ENCODE assay signal across 22 cellular contexts in the genomic region with DNA sequence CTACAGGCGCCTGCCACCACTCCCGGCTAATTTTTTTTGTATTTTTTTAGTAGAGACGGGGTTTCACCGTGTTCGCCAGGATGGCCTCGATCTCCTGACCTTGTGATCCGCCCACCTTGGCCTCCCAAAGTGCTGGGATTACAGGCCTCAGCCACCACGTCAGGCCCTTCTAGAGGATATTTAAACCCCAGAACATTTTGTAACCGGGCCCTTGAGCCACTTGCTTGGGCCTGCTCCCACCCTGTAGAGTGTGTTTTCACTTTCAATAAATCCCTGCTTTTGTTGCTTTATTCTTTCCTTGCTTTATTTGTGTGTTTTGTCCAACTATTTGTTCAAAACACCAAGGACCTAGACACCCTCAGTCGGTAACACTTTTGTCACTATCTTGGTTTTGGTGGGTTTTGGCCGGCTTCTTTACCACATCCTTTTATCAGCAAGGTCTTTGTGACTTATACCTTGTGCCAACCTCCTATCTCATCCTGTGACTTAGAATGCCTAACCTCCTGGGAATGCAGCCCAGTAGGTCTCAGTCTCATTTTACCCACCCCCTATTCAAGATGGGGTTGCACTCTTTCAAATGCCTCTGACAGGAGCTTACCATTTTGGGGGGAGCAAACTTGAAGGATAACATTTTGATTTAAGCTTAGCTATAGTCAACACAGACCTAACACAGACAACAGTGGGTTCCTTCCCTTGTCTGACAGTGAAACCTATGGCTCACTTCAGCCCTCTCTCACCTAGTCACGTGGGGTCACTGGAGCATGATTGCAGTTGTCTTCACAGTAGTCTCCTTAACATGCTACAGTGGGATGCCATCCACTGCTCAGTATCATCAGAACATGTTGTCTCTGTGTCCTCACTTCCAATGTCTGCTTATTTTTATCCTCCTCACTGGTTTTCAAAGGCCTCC. TPM values are rescaled to one million over a fixed set of nuclear protein-coding genes. Genes with fewer than 3 reads are reported as not detected.
DNase-seq lines count a peak whose midpoint lies in the region; ATAC-seq and TF ChIP-seq lines count a peak whose summit lies in the region.
"Had no signal": no experiment of that assay in that cellular context is flagged by ENCODE, and none has a peak within 500 bp of the region (broad histone marks: within the 10 kb centered on the region; RNA-seq: fewer than 3 reads in every experiment).

No MANE protein-coding gene starts in this region.

- POLR2A ChIA-PET in activated CD4-positive, alpha-beta memory T cell treated with anti-CD3 and anti-CD28 coated beads for 36 hours (lab: Charles Lee) = no interaction called here

- H3K4me3 ChIP-seq in esophagus (ENCODE audit: low read depth in 1 of 2, low read length in 2 of 2) (no peak overlapping the region), psoas muscle (no peak overlapping the region), aorta (ENCODE audit: low read length in 2 of 2) (no peak overlapping the region)
- H3K4me3 ChIP-seq: BLaER1, lower lobe of right lung had no signal

- DNase-seq in Right ventricle myocardium inferior (ENCODE audit: missing footprints) = no peak
- DNase-seq in cardiac septum (ENCODE audit: low spot score) = no peak
- DNase-seq in psoas muscle = no peak
- no peak for DNase-seq in aorta
- DNase-seq in activated T-cell treated with anti-CD3 and anti-CD28 coated beads, Interleukin-2, amount 50 U/mL, for 1 hour = no peak
- no peak for DNase-seq in activated T-helper 1 cell treated with anti-CD3 and anti-CD28 coated beads, Interleukin-12 subunit alpha, Interleukin-12 subunit beta, Interleukin-2, Interleukin-4 antibody, amounts not matched to agents 30 ng/mL and 10 ng/mL and 1 ng/mL, durations not matched to agents 14 hours and 24 hours and 36 hours (ENCODE audit: low spot score)
- DNase-seq in activated CD4-positive, alpha-beta memory T cell treated with anti-CD3 and anti-CD28 coated beads for 36 hours = no peak
- DNase-seq: 8988T; activated CD4-positive, alpha-beta T cell treated with anti-CD3 and anti-CD28 coated beads for 4 hours; activated CD8-positive, alpha-beta memory T cell treated with anti-CD3 and anti-CD28 coated beads, Interleukin-2, amount 10 ng/mL, durations not matched to agents 7 days and 5 days; activated effector memory CD4-positive, alpha-beta T cell treated with Interleukin-2 at 50 U/mL for 16 hours; central memory CD4-positive, alpha-beta T cell; effector memory CD4-positive, alpha-beta T cell; head of caudate nucleus; lower lobe of right lung; NCI-H1105 treated with DMSO at 0.1 percent for 48 hours; NCI-H69; stimulated activated naive CD4-positive, alpha-beta T cell had no signal

- peak; percentile 45 for ATAC-seq in Right ventricle myocardium inferior
- ATAC-seq in psoas muscle = peak in 3 of 4 donors; percentile 42 to 77 (median 70)
- ATAC-seq in aorta (ENCODE audit: low FRiP score) = no peak
- ATAC-seq: activated CD8-positive, alpha-beta memory T cell treated with anti-CD3 and anti-CD28 coated beads, Interleukin-2, amount 10 ng/mL, durations not matched to agents 7 days and 5 days had no signal

- H3K27me3 ChIP-seq in esophagus (ENCODE audit: control insufficient read depth in 1 of 2, insufficient read depth in 2 of 2, low read length in 2 of 2) (no peaks in the 10 kb centered on the region), psoas muscle (ENCODE audit: insufficient read depth in 3 of 3, low read length in 2 of 3) (no peaks in the 10 kb centered on the region), aorta (ENCODE audit: control insufficient read depth in 1 of 2, insufficient read depth in 2 of 2, low read length in 1 of 2) (no peaks in the 10 kb centered on the region)
- H3K27me3 ChIP-seq: BLaER1 had no signal

- no peak overlapping the region for H3K27ac Mint-ChIP-seq in activated T-helper 1 cell treated with anti-CD3 and anti-CD28 coated beads, Interleukin-12 subunit alpha, Interleukin-12 subunit beta, Interleukin-2, Interleukin-4 antibody, amounts not matched to agents 30 ng/mL and 10 ng/mL and 1 ng/mL, durations not matched to agents 14 hours and 24 hours and 36 hours
- no peak overlapping the region for H3K27ac Mint-ChIP-seq in activated CD4-positive, alpha-beta memory T cell treated with anti-CD3 and anti-CD28 coated beads for 36 hours
- H3K27ac Mint-ChIP-seq: activated CD8-positive, alpha-beta memory T cell treated with anti-CD3 and anti-CD28 coated beads, Interleukin-2, amount 10 ng/mL, durations not matched to agents 7 days and 5 days had no signal

- intact Hi-C loops in Right ventricle myocardium inferior (cut with DNase I) (no loop called here), cardiac septum (cut with DNase I) (no loop called here), psoas muscle (cut with DNase I) (no loop called here), aorta (cut with DNase I) (no loop called here)
- intact Hi-C loops in activated T-helper 1 cell treated with anti-CD3 and anti-CD28 coated beads, Interleukin-12 subunit alpha, Interleukin-12 subunit beta, Interleukin-2, Interleukin-4 antibody, amounts not matched to agents 30 ng/mL and 10 ng/mL and 1 ng/mL, durations not matched to agents 14 hours and 24 hours and 36 hours (cut with micrococcal nuclease) = no loop called here
- intact Hi-C loops in activated CD4-positive, alpha-beta memory T cell treated with anti-CD3 and anti-CD28 coated beads for 36 hours (cut with micrococcal nuclease) = no loop called here

- 86% methylated on average over 12 of the region's 12 CpGs for WGBS in esophagus, 2 donors
- WGBS in psoas muscle, 3 donors = 75 to 90% (median 81%) methylated on average over 12 of the region's 12 CpGs
- 67 to 71% methylated on average over 12 of the region's 12 CpGs for WGBS in aorta, 2 donors

- no peak for TF ChIP-seq CTCF in psoas muscle (IDR thresholded peaks at IDR 0.05)

- H3K36me3 Mint-ChIP-seq in activated T-helper 1 cell treated with anti-CD3 and anti-CD28 coated beads, Interleukin-12 subunit alpha, Interleukin-12 subunit beta, Interleukin-2, Interleukin-4 antibody, amounts not matched to agents 30 ng/mL and 10 ng/mL and 1 ng/mL, durations not matched to agents 14 hours and 24 hours and 36 hours (ENCODE audit: low read depth) = no peaks in the 10 kb centered on the region
- H3K36me3 Mint-ChIP-seq in activated CD4-positive, alpha-beta memory T cell treated with anti-CD3 and anti-CD28 coated beads for 36 hours = no peaks in the 10 kb centered on the region
- H3K36me3 Mint-ChIP-seq: activated CD8-positive, alpha-beta memory T cell treated with anti-CD3 and anti-CD28 coated beads, Interleukin-2, amount 10 ng/mL, durations not matched to agents 7 days and 5 days had no signal

- no peaks in the 10 kb centered on the region for H3K9me3 Mint-ChIP-seq in activated T-helper 1 cell treated with anti-CD3 and anti-CD28 coated beads, Interleukin-12 subunit alpha, Interleukin-12 subunit beta, Interleukin-2, Interleukin-4 antibody, amounts not matched to agents 30 ng/mL and 10 ng/mL and 1 ng/mL, durations not matched to agents 14 hours and 24 hours and 36 hours
- H3K9me3 Mint-ChIP-seq in activated CD4-positive, alpha-beta memory T cell treated with anti-CD3 and anti-CD28 coated beads for 36 hours = no peaks in the 10 kb centered on the region

- H3K36me3 ChIP-seq in esophagus (ENCODE audit: control insufficient read depth in 2 of 2, insufficient read depth in 2 of 2, low read length in 1 of 2) (no peaks in the 10 kb centered on the region), psoas muscle (ENCODE audit: insufficient read depth in 1 of 2, low read depth in 1 of 2) (no peaks in the 10 kb centered on the region), aorta (ENCODE audit: control insufficient read depth in 1 of 2, insufficient read depth in 2 of 2, low read length in 1 of 2) (no peaks in the 10 kb centered on the region)
- H3K36me3 ChIP-seq: BLaER1, lower lobe of right lung, neutrophil had no signal

- H3K4me1 ChIP-seq in esophagus (ENCODE audit: control insufficient read depth in 2 of 2, insufficient read depth in 2 of 2, low read length in 1 of 2) = no peaks in the 10 kb centered on the region
- peaks cover 19% of the 10 kb centered on the region for H3K4me1 ChIP-seq in psoas muscle
- H3K4me1 ChIP-seq in aorta (ENCODE audit: control insufficient read depth in 1 of 2, insufficient read depth in 2 of 2, low read length in 2 of 2) = peaks cover 2 to 6% of the 10 kb centered on the region in 2 donors
- H3K4me1 ChIP-seq: BLaER1, lower lobe of right lung had no signal

- H3K4me3 Mint-ChIP-seq in activated T-helper 1 cell treated with anti-CD3 and anti-CD28 coated beads, Interleukin-12 subunit alpha, Interleukin-12 subunit beta, Interleukin-2, Interleukin-4 antibody, amounts not matched to agents 30 ng/mL and 10 ng/mL and 1 ng/mL, durations not matched to agents 14 hours and 24 hours and 36 hours = no peak overlapping the region
- no peak overlapping the region for H3K4me3 Mint-ChIP-seq in activated CD4-positive, alpha-beta memory T cell treated with anti-CD3 and anti-CD28 coated beads for 36 hours
- H3K4me3 Mint-ChIP-seq: activated CD8-positive, alpha-beta memory T cell treated with anti-CD3 and anti-CD28 coated beads, Interleukin-2, amount 10 ng/mL, durations not matched to agents 7 days and 5 days had no signal

- no peaks in the 10 kb centered on the region for H3K4me1 Mint-ChIP-seq in activated T-helper 1 cell treated with anti-CD3 and anti-CD28 coated beads, Interleukin-12 subunit alpha, Interleukin-12 subunit beta, Interleukin-2, Interleukin-4 antibody, amounts not matched to agents 30 ng/mL and 10 ng/mL and 1 ng/mL, durations not matched to agents 14 hours and 24 hours and 36 hours (ENCODE audit: low read depth)
- no peaks in the 10 kb centered on the region for H3K4me1 Mint-ChIP-seq in activated CD4-positive, alpha-beta memory T cell treated with anti-CD3 and anti-CD28 coated beads for 36 hours (ENCODE audit: low read depth)
- H3K4me1 Mint-ChIP-seq: activated CD8-positive, alpha-beta memory T cell treated with anti-CD3 and anti-CD28 coated beads, Interleukin-2, amount 10 ng/mL, durations not matched to agents 7 days and 5 days had no signal

- H3K9me3 ChIP-seq in esophagus (ENCODE audit: control insufficient read depth in 2 of 2, insufficient read depth in 1 of 2, low read depth in 1 of 2, low read length in 1 of 2) (no peaks in the 10 kb centered on the region), psoas muscle (no peaks in the 10 kb centered on the region), aorta (ENCODE audit: control insufficient read depth, low read length) (no peaks in the 10 kb centered on the region)
- H3K9me3 ChIP-seq: BLaER1, lower lobe of right lung, neutrophil had no signal

- CTCF ChIA-PET in activated CD4-positive, alpha-beta memory T cell treated with anti-CD3 and anti-CD28 coated beads for 36 hours (lab: Charles Lee) = interaction anchor here (0.6 kb wide), 1 partner anchor 18 kb away, joined by 3 read pairs; no protein-coding TSS in a partner anchor

- H3K27me3 Mint-ChIP-seq in activated T-helper 1 cell treated with anti-CD3 and anti-CD28 coated beads, Interleukin-12 subunit alpha, Interleukin-12 subunit beta, Interleukin-2, Interleukin-4 antibody, amounts not matched to agents 30 ng/mL and 10 ng/mL and 1 ng/mL, durations not matched to agents 14 hours and 24 hours and 36 hours (ENCODE audit: insufficient read depth) = peaks cover 2% of the 10 kb centered on the region
- H3K27me3 Mint-ChIP-seq in activated CD4-positive, alpha-beta memory T cell treated with anti-CD3 and anti-CD28 coated beads for 36 hours = no peaks in the 10 kb centered on the region

- H3K27ac ChIP-seq in esophagus (ENCODE audit: low read depth in 2 of 2, low read length in 1 of 2) (peak overlapping the region; percentile 42), psoas muscle (peak overlapping the region; percentile 54), aorta (ENCODE audit: low read depth in 1 of 2, low read length in 2 of 2) (peak overlapping the region; percentile 15 to 74)
- H3K27ac ChIP-seq: BLaER1, lower lobe of right lung, neutrophil had no signal

RNA-seq across cellular contexts. Expression of a gene that starts 27.9 kb away (rescaled TPM):
- 0.16 TPM for total RNA-seq in Right ventricle myocardium inferior
- not detected for total RNA-seq in cardiac septum
- under 1 TPM; 0.08 to 0.20 TPM for polyA plus RNA-seq in esophagus
- total RNA-seq in psoas muscle = under 1 TPM in 2 of 4 donors, not detected in 2; 0.14 to 0.17 TPM
- polyA plus RNA-seq in psoas muscle = under 1 TPM; 0.03 to 0.09 (median 0.08) TPM
- total RNA-seq in aorta = under 1 TPM; 0.39 to 0.42 TPM
- polyA plus RNA-seq in aorta = under 1 TPM in 1 of 2 donors, not detected in 1; 0.63 TPM
- total RNA-seq in activated T-helper 1 cell treated with anti-CD3 and anti-CD28 coated beads, Interleukin-12 subunit alpha, Interleukin-12 subunit beta, Interleukin-2, Interleukin-4 antibody, amounts not matched to agents 30 ng/mL and 10 ng/mL and 1 ng/mL, durations not matched to agents 14 hours and 24 hours and 36 hours = 0.08 and 0.15 TPM in 2 replicates
- under 1 TPM in 1 of 2 experiments, not detected in 1; 0.31 TPM for total RNA-seq in activated CD4-positive, alpha-beta memory T cell treated with anti-CD3 and anti-CD28 coated beads for 36 hours
- total RNA-seq: activated CD8-positive, alpha-beta memory T cell treated with anti-CD3 and anti-CD28 coated beads, Interleukin-2, amount 10 ng/mL, durations not matched to agents 7 days and 5 days; LHCN-M2 had no signal

RNA-seq across cellular contexts. Expression of a gene that starts 39.1 kb away (rescaled TPM):
- total RNA-seq in Right ventricle myocardium inferior (14.7 TPM), cardiac septum (10.4 TPM), psoas muscle (10 to 100 TPM; 10.7 to 67.1 (median 23.4) TPM), aorta (10 to 100 TPM; 61.5 to 62.1 TPM)
- polyA plus RNA-seq in esophagus (10 to 100 TPM; 10.7 to 11.3 TPM), psoas muscle (10 to 100 TPM in 2 of 3 donors, 1 to 10 TPM in 1; 7.0 to 43.8 (median 31.4) TPM), aorta (10 to 100 TPM; 27.3 to 30.4 TPM)
- total RNA-seq in activated T-helper 1 cell treated with anti-CD3 and anti-CD28 coated beads, Interleukin-12 subunit alpha, Interleukin-12 subunit beta, Interleukin-2, Interleukin-4 antibody, amounts not matched to agents 30 ng/mL and 10 ng/mL and 1 ng/mL, durations not matched to agents 14 hours and 24 hours and 36 hours = not detected in 2 replicates
- total RNA-seq in activated CD4-positive, alpha-beta memory T cell treated with anti-CD3 and anti-CD28 coated beads for 36 hours = not detected
- total RNA-seq: activated CD8-positive, alpha-beta memory T cell treated with anti-CD3 and anti-CD28 coated beads, Interleukin-2, amount 10 ng/mL, durations not matched to agents 7 days and 5 days had no signal

Comparison
In these comparisons a context has a peak if more than half of its experiments do, and no peak if none do; other contexts are left out.
1. RNA of a gene that starts 39.1 kb away (total RNA-seq): 61.5 to 62.1 TPM in aorta, 10.7 to 67.1 TPM in psoas muscle, 14.7 TPM in Right ventricle myocardium inferior (single experiment) and 10.4 TPM in cardiac septum (single experiment); not detected in activated T-helper 1 cell treated with anti-CD3 and anti-CD28 coated beads, Interleukin-12 subunit alpha, Interleukin-12 subunit beta, Interleukin-2, Interleukin-4 antibody, amounts not matched to agents 30 ng/mL and 10 ng/mL and 1 ng/mL, durations not matched to agents 14 hours and 24 hours and 36 hours and not detected in activated CD4-positive, alpha-beta memory T cell treated with anti-CD3 and anti-CD28 coated beads for 36 hours; every median in the first group is over 10 times any median in the second.
2. Peak in every context shown above with its lines, with median percentiles within 50 percentile points of each other: H3K27ac ChIP-seq.